In the genomic region with DNA sequence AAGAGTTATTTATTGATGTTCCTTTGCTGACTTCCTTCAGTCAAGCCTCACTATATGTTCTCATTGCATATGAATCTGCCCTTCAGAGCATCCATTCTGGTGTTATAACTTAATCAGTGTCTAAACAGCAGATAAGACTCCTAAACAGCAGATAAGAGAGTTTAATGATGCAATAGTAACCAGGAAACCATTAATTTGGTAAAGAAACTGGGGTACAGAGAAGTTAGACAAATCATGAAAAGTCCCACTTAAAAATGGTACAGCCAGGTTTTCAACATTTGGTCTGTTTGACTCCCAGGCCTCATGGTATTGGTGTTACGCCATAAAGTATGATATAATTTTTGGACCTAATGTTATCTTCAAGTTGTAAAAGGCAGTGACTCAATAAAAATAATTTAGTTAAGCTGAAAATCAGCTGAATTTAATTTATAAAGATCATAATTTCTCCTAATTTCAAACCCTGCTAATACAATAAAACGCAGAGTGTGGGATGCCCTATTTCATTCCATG, we compare ENCODE assay signal across 13 cellular contexts.
"Had no signal": no experiment of that assay in that cellular context is flagged by ENCODE, and none has a peak within 500 bp of the region (broad histone marks: within the 10 kb centered on the region; RNA-seq: fewer than 3 reads in every experiment).

No MANE protein-coding gene starts in this region.

- H3K4me3 ChIP-seq: coronary artery, suprapubic skin had no signal

- ATAC-seq: activated T-cell treated with anti-CD3 and anti-CD28 coated beads, Interleukin-2, amount 50 U/mL, for 72 hours; naive thymus-derived CD4-positive, alpha-beta T cell; sciatic nerve had no signal

- FAIRE-seq: endothelial cell of umbilical vein had no signal

- H3K4me3 Mint-ChIP-seq: activated CD4-positive, alpha-beta memory T cell treated with anti-CD3 and anti-CD28 coated beads, Interleukin-2, amount 10 ng/mL, durations not matched to agents 7 days and 5 days; activated naive CD8-positive, alpha-beta T cell treated with anti-CD3 and anti-CD28 coated beads, Interleukin-2, amount 10 ng/mL, durations not matched to agents 7 days and 5 days; activated T-cell treated with anti-CD3 and anti-CD28 coated beads, Interleukin-2, amount 50 U/mL, for 72 hours; naive thymus-derived CD4-positive, alpha-beta T cell had no signal

- H3K27me3 ChIP-seq: suprapubic skin had no signal

- H3K27ac ChIP-seq: coronary artery, suprapubic skin had no signal

- H3K36me3 ChIP-seq: suprapubic skin had no signal

- H3K9me3 ChIP-seq: suprapubic skin had no signal

- DNase-seq: activated CD4-positive, alpha-beta memory T cell treated with anti-CD3 and anti-CD28 coated beads, Interleukin-2, amount 10 ng/mL, durations not matched to agents 7 days and 5 days; activated CD4-positive, CD25-positive, alpha-beta regulatory T cell treated with anti-CD3 and anti-CD28 coated beads, Interleukin-2, amount 50 U/mL, for 72 hours; activated naive CD8-positive, alpha-beta T cell treated with anti-CD3 and anti-CD28 coated beads, Interleukin-2, amount 10 ng/mL, durations not matched to agents 7 days and 5 days; activated T-cell treated with anti-CD3 and anti-CD28 coated beads, Interleukin-2, amount 50 U/mL, for 72 hours; central memory CD4-positive, alpha-beta T cell; effector CD4-positive, alpha-beta T cell; naive thymus-derived CD4-positive, alpha-beta T cell; stimulated activated CD4-positive, alpha-beta T cell treated with anti-CD3 and anti-CD28 coated beads, Interleukin-12 subunit alpha, Interleukin-12 subunit beta, amount 100 ng/mL, for 4 hours; stimulated activated naive CD4-positive, alpha-beta T cell treated with Interleukin-2 at 50 U/mL for 16 hours had no signal

- H3K4me1 Mint-ChIP-seq: activated CD4-positive, alpha-beta memory T cell treated with anti-CD3 and anti-CD28 coated beads, Interleukin-2, amount 10 ng/mL, durations not matched to agents 7 days and 5 days; activated naive CD8-positive, alpha-beta T cell treated with anti-CD3 and anti-CD28 coated beads, Interleukin-2, amount 10 ng/mL, durations not matched to agents 7 days and 5 days; naive thymus-derived CD4-positive, alpha-beta T cell had no signal

- H3K27me3 Mint-ChIP-seq: activated CD4-positive, alpha-beta memory T cell treated with anti-CD3 and anti-CD28 coated beads, Interleukin-2, amount 10 ng/mL, durations not matched to agents 7 days and 5 days had no signal

- H3K27ac Mint-ChIP-seq: activated CD4-positive, alpha-beta memory T cell treated with anti-CD3 and anti-CD28 coated beads, Interleukin-2, amount 10 ng/mL, durations not matched to agents 7 days and 5 days; activated naive CD8-positive, alpha-beta T cell treated with anti-CD3 and anti-CD28 coated beads, Interleukin-2, amount 10 ng/mL, durations not matched to agents 7 days and 5 days; activated T-cell treated with anti-CD3 and anti-CD28 coated beads, Interleukin-2, amount 50 U/mL, for 72 hours had no signal

- H3K9me3 Mint-ChIP-seq: activated naive CD8-positive, alpha-beta T cell treated with anti-CD3 and anti-CD28 coated beads, Interleukin-2, amount 10 ng/mL, durations not matched to agents 7 days and 5 days; activated T-cell treated with anti-CD3 and anti-CD28 coated beads, Interleukin-2, amount 50 U/mL, for 72 hours had no signal

- H3K36me3 Mint-ChIP-seq: activated naive CD8-positive, alpha-beta T cell treated with anti-CD3 and anti-CD28 coated beads, Interleukin-2, amount 10 ng/mL, durations not matched to agents 7 days and 5 days; naive thymus-derived CD4-positive, alpha-beta T cell had no signal
